Comparison of ENCODE assay signal across 12 cellular contexts in genomic region chr22:41561788-41562187, GRCh38. TPM values are rescaled to one million over a fixed set of nuclear protein-coding genes. Genes with fewer than 3 reads are reported as not detected.
DNase-seq lines count a peak whose midpoint lies in the region; ATAC-seq and TF ChIP-seq lines count a peak whose summit lies in the region.
"Had no signal": no experiment of that assay in that cellular context is flagged by ENCODE, and none has a peak within 500 bp of the region (broad histone marks: within the 10 kb centered on the region; RNA-seq: fewer than 3 reads in every experiment).

No MANE protein-coding gene starts in this region.

- H3K27ac ChIP-seq in ascending aorta (peak overlapping the region; percentile 91 to 93), trophoblast cell (ENCODE audit: low read depth, low read length) (peak overlapping the region; percentile 18)

- no peak overlapping the region for H2BK5ac ChIP-seq in trophoblast cell (ENCODE audit: low read depth, low read length, poor library complexity)

- no peak for DNase-seq in BE2C
- no peak for DNase-seq in ascending aorta (ENCODE audit: low spot score in 2 of 2)
- DNase-seq in left cardiac atrium = peak; percentile 64
- no peak for DNase-seq in trophoblast cell
- DNase-seq in HCEC 1CT = no peak
- no peak for DNase-seq in foreskin melanocyte
- DNase-seq in nucleus accumbens (lab: John Stamatoyannopoulos, UW) = no peak
- DNase-seq: activated CD8-positive, alpha-beta memory T cell treated with anti-CD3 and anti-CD28 coated beads for 24 hours; effector CD8-positive, alpha-beta T cell; NCI-H226 had no signal

- H4K91ac ChIP-seq in trophoblast cell (ENCODE audit: low read depth, low read length) = peak overlapping the region; percentile 67

- H3K36me3 ChIP-seq in BE2C = no peaks in the 10 kb centered on the region
- no peaks in the 10 kb centered on the region for H3K36me3 ChIP-seq in ascending aorta
- no peaks in the 10 kb centered on the region for H3K36me3 ChIP-seq in trophoblast cell (ENCODE audit: control insufficient read depth in 1 of 2, insufficient read depth in 2 of 2, low read length in 2 of 2)

- H3K79me1 ChIP-seq in trophoblast cell (ENCODE audit: low read length) = peaks cover 8% of the 10 kb centered on the region

- peaks cover 2% of the 10 kb centered on the region for H3K79me2 ChIP-seq in trophoblast cell (ENCODE audit: control insufficient read depth, insufficient read depth, low read length, poor library complexity)

- peak overlapping the region; percentile 63 for H2BK12ac ChIP-seq in trophoblast cell (ENCODE audit: low read length)

- no peak overlapping the region for H3K18ac ChIP-seq in trophoblast cell (ENCODE audit: low read length)

- peaks cover 29% of the 10 kb centered on the region for H3K4me1 ChIP-seq in BE2C
- H3K4me1 ChIP-seq in ascending aorta = peaks cover 16 to 53% of the 10 kb centered on the region in 2 donors
- H3K4me1 ChIP-seq in trophoblast cell (ENCODE audit: control insufficient read depth in 1 of 2, insufficient read depth in 2 of 2, low read length in 2 of 2) = peaks cover 24 to 39% of the 10 kb centered on the region in 2 experiments

- TF ChIP-seq CTCF in BE2C (IDR thresholded peaks at IDR 0.05; ENCODE audit: low read depth, low read length) (no peak), ascending aorta (IDR thresholded peaks at IDR 0.05) (no peak)

- H2AFZ ChIP-seq in trophoblast cell (ENCODE audit: insufficient read depth, low read length, poor library complexity) = no peak overlapping the region

- peak overlapping the region; percentile 29 for H3K14ac ChIP-seq in trophoblast cell (ENCODE audit: low read length)

- intact Hi-C loops in ascending aorta (cut with DNase I) = no loop called here
- intact Hi-C loops in left cardiac atrium (cut with DNase I) = no loop called here

- H3K23ac ChIP-seq in trophoblast cell (ENCODE audit: low read length) = no peak overlapping the region

- no peak overlapping the region for H3K4ac ChIP-seq in trophoblast cell (ENCODE audit: low read depth, low read length)

- WGBS in trophoblast cell (ENCODE audit: extremely low coverage, insufficient coverage, insufficient read length) = no CpG with 5 or more reads among the region's 5 CpGs

- H2BK120ac ChIP-seq in trophoblast cell (ENCODE audit: insufficient read depth, low read length, poor library complexity) = peak overlapping the region; percentile 26

- no peaks in the 10 kb centered on the region for H3K27me3 ChIP-seq in BE2C
- no peaks in the 10 kb centered on the region for H3K27me3 ChIP-seq in ascending aorta
- H3K27me3 ChIP-seq in trophoblast cell (ENCODE audit: insufficient read depth, low read length) = no peaks in the 10 kb centered on the region

- H3K4me3 ChIP-seq in BE2C (ENCODE audit: low read depth, low read length) (peak overlapping the region; percentile 0; the same call in 1 of the 2 replicates), ascending aorta (peak overlapping the region; percentile 54 to 70), trophoblast cell (ENCODE audit: low read depth, low read length) (no peak overlapping the region)

- peak overlapping the region; percentile 60 for H2AK5ac ChIP-seq in trophoblast cell (ENCODE audit: low read length)

- no peak overlapping the region for H4K12ac ChIP-seq in trophoblast cell (ENCODE audit: low read depth, low read length)

- H3K9ac ChIP-seq in trophoblast cell (ENCODE audit: low read length) = peak overlapping the region; percentile 18

- H3K4me2 ChIP-seq in trophoblast cell (ENCODE audit: low read length) = peak overlapping the region; percentile 51

- H3K9me3 ChIP-seq in BE2C (no peaks in the 10 kb centered on the region), ascending aorta (no peaks in the 10 kb centered on the region), trophoblast cell (ENCODE audit: insufficient read depth, low read depth, low read length) (no peaks in the 10 kb centered on the region)

- peak; percentile 33 to 44 for ATAC-seq in left cardiac atrium
- ATAC-seq in GM19452 (IDR thresholded peaks at IDR 0.05; ENCODE audit: unreplicated experiment) = no peak

- H4K8ac ChIP-seq in trophoblast cell (ENCODE audit: low read depth, low read length) = no peak overlapping the region

RNA-seq across cellular contexts. Expression of gene CSDC2, which starts 1.0 kb away (rescaled TPM):
- 1.3 TPM for polyA plus RNA-seq in BE2C (2012; ENCODE audit: insufficient read depth, insufficient read length, low read depth)
- 119 TPM for total RNA-seq in ascending aorta
- 100 to 1,000 TPM; 165 to 217 TPM for total RNA-seq in left cardiac atrium
- 3.1 TPM in 2 replicates for polyA plus RNA-seq in trophoblast cell (2013)
- total RNA-seq: MCF 10A had no signal

RNA-seq across cellular contexts. Expression of gene POLR3H, which starts 17.5 kb away (rescaled TPM):
- polyA plus RNA-seq in BE2C (2012; ENCODE audit: insufficient read depth, insufficient read length, low read depth) = 135 TPM
- total RNA-seq in ascending aorta (34.7 TPM), left cardiac atrium (10 to 100 TPM; 25.0 to 34.0 TPM)
- polyA plus RNA-seq in trophoblast cell (2013) = 18.5 and 20.5 TPM in 2 replicates

RNA-seq across cellular contexts. Expression of gene PMM1, which starts 27.9 kb away (rescaled TPM):
- polyA plus RNA-seq in BE2C (2012; ENCODE audit: insufficient read depth, insufficient read length, low read depth) = 22.3 TPM
- total RNA-seq in ascending aorta (12.5 TPM), left cardiac atrium (10 to 100 TPM; 13.0 to 22.1 TPM)
- polyA plus RNA-seq in trophoblast cell (2013) = 30.4 and 33.0 TPM in 2 replicates

RNA-seq across cellular contexts. Expression of gene DESI1, which starts 59.1 kb away (rescaled TPM):
- 17.2 TPM for polyA plus RNA-seq in BE2C (2012; ENCODE audit: insufficient read depth, insufficient read length, low read depth)
- 28.4 TPM for total RNA-seq in ascending aorta
- total RNA-seq in left cardiac atrium = 10 to 100 TPM; 56.5 to 64.0 TPM
- polyA plus RNA-seq in trophoblast cell (2013) = 15.8 and 17.3 TPM in 2 replicates

RNA-seq across cellular contexts. Expression of gene XRCC6, which starts 59.3 kb away (rescaled TPM):
- 422 TPM for polyA plus RNA-seq in BE2C (2012; ENCODE audit: insufficient read depth, insufficient read length, low read depth)
- total RNA-seq in ascending aorta (89.7 TPM), left cardiac atrium (100 to 1,000 TPM; 141 to 169 TPM)
- polyA plus RNA-seq in trophoblast cell (2013) = 228 and 236 TPM in 2 replicates
